In the genomic region with DNA sequence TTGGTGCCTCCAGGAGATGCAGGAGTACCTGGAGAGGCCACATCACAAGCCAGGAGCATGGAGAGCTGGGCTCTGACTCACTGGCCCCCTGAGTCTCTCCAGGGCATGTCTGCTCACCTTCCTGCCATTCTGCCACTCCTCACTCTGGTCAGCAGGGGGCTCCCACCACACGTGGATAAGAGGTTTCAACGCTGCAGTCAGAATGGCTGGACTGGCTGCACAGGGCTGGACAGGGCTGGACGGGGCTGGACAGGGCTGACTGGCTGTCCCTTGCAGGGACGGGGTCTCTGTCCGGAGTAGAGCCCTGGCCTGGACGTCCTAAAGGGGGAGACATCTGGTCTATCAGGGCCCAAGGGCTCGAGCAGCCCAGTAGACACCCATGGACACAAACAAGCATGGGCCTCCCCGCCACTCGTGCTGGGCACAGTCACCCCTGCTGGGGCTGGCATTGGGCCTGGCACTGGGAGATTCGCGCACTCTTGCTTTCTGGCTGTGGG, we compare ENCODE assay signal across 8 cellular contexts. TPM values are rescaled to one million over a fixed set of nuclear protein-coding genes. Genes with fewer than 3 reads are reported as not detected.
DNase-seq lines count a peak whose midpoint lies in the region; ATAC-seq, FAIRE-seq and TF ChIP-seq lines count a peak whose summit lies in the region.

No MANE protein-coding gene starts in this region.

- H4K20me1 ChIP-seq in HepG2 (ENCODE audit: insufficient read depth, low read length) = no peaks in the 10 kb centered on the region

- no peak overlapping the region for H3K27ac ChIP-seq in AG04450 (ENCODE audit: low read depth, low read length)
- no peak overlapping the region for H3K27ac ChIP-seq in coronary artery
- no peak overlapping the region for H3K27ac ChIP-seq in HepG2 (ENCODE audit: extremely low read length, insufficient read depth, low read length)

- intact Hi-C loops in HepG2 (cut with micrococcal nuclease; ENCODE audit: unreplicated experiment) = loop anchor here (1.0 kb wide), 2 partner anchors 113 to 140 kb away; no protein-coding TSS in a partner anchor

- FAIRE-seq in HepG2 (lab: Jason Lieb, UNC) = peak; percentile 87

- TF ChIP-seq EP300 in HepG2 (IDR thresholded peaks at IDR 0.05; ENCODE audit: low read depth in 2 of 2, low read length in 2 of 2) (no peak), HepG2 (CRISPR knock-in tag; IDR thresholded peaks at IDR 0.05; ENCODE audit: borderline replicate concordance) (no peak)

- no peak for TF ChIP-seq POLR2A in HepG2 (IDR thresholded peaks at IDR 0.05; ENCODE audit: insufficient read depth in 1 of 2, low read depth in 2 of 2, low read length in 2 of 2)

- peak; percentile 96 for TF ChIP-seq RAD21 in HepG2 (CRISPR knock-in tag; IDR thresholded peaks at IDR 0.05)

- CTCF ChIA-PET in AG04450 (lab: Charles Lee) = interaction anchor here (0.5 to 5.4 kb wide), 18 partner anchors 17 to 329 kb away, joined by 3 to 154 read pairs (median 4); no protein-coding TSS in a partner anchor
- CTCF ChIA-PET in HepG2 (lab: Yijun Ruan, JAX; ENCODE audit: low intra/inter-chr PET ratio, low total read pairs) = interaction anchor here (0.7 to 3.0 kb wide), 5 partner anchors 14 to 142 kb away, joined by 4 to 45 read pairs (median 6); no protein-coding TSS in a partner anchor

- H3K9me3 ChIP-seq in AG04450 (ENCODE audit: control insufficient read depth, insufficient read depth, low read length) (no peaks in the 10 kb centered on the region), HepG2 (ENCODE audit: low read length) (no peaks in the 10 kb centered on the region)

- POLR2A ChIA-PET in AG04450 (lab: Yijun Ruan, JAX) = no interaction called here
- POLR2A ChIA-PET in HepG2 (lab: Yijun Ruan, JAX) = no interaction called here

- no peaks in the 10 kb centered on the region for H3K79me2 ChIP-seq in HepG2 (ENCODE audit: insufficient read depth, low read length)

- H2AFZ ChIP-seq in HepG2 (ENCODE audit: low read length) = no peak overlapping the region

- 72% methylated on average over 5 of the region's 11 CpGs for WGBS in HepG2 (ENCODE audit: low lambda C conversion rate)

- ATAC-seq in HepG2 (peak; percentile 89), HG03039 (IDR thresholded peaks at IDR 0.05; ENCODE audit: unreplicated experiment) (no peak)

- H3K4me2 ChIP-seq in HepG2 (ENCODE audit: low read depth, low read length) = no peak overlapping the region

- in situ Hi-C loops in GM13977 (cut with MboI; ENCODE audit: low pct_unique_long_range_greater_than_20kb, low sequenced_read_pairs, unreplicated experiment) = no loop called here
- in situ Hi-C loops in HepG2 (cut with HindIII; ENCODE audit: extremely low pct_ligation_motif_present, low pct_unique_long_range_greater_than_20kb) = no loop called here

- no TSS peak for BruUV-seq in HepG2 (replicated peaks; lab: Mats Ljungman, UMichigan)

- peaks cover 18% of the 10 kb centered on the region for H3K4me1 ChIP-seq in HepG2 (ENCODE audit: insufficient read depth, low read length)

- H3K9ac ChIP-seq in HepG2 (ENCODE audit: insufficient read depth, low read depth, low read length) = no peak overlapping the region

- TF ChIP-seq CTCF in AG04450 (IDR thresholded peaks at IDR 0.05; ENCODE audit: low read depth, low read length) (peak; percentile 95), GM13977 (IDR thresholded peaks at IDR 0.05; ENCODE audit: extremely low read depth, insufficient read depth, missing control alignments) (peak; percentile 98), coronary artery (IDR thresholded peaks at IDR 0.05) (peak; percentile 50), HepG2 (CRISPR knock-in tag; IDR thresholded peaks at IDR 0.05) (peak; percentile 99)

- H3K4me3 ChIP-seq in AG04450 (ENCODE audit: low read depth, low read length) (no peak overlapping the region), coronary artery (no peak overlapping the region), HepG2 (replicated peaks in 1 of 3; ENCODE audit: insufficient read depth in 1 of 3, low read depth in 2 of 3, low read length in 3 of 3) (no peak overlapping the region)

- DNase-seq in AG04450 (ENCODE audit: low read depth, low spot score) = peak; percentile 66
- DNase-seq in GM13977 (ENCODE audit: low spot score) = peak; percentile 92
- peak; percentile 57 for DNase-seq in NCI-H345 (lab: John Stamatoyannopoulos, UW)
- DNase-seq in activated CD4-positive, alpha-beta T cell treated with anti-CD3 and anti-CD28 coated beads for 4 hours = peak; percentile 72 to 77
- no peak for DNase-seq in coronary artery (ENCODE audit: low spot score)
- peak; percentile 83 for DNase-seq in HepG2 (ENCODE audit: low spot score)
- peak; percentile 53 to 58 for DNase-seq in stimulated activated CD4-positive, alpha-beta T cell treated with anti-CD3 and anti-CD28 coated beads, Interleukin-4, amount 100 ng/mL, for 48 hours (ENCODE audit: low read depth in 2 of 2)

- no peaks in the 10 kb centered on the region for H3K27me3 ChIP-seq in AG04450 (ENCODE audit: control insufficient read depth, insufficient read depth, low read length)
- H3K27me3 ChIP-seq in HepG2 (ENCODE audit: control insufficient read depth in 1 of 2, insufficient read depth in 2 of 2, low read length in 2 of 2) = peaks cover 7 to 14% of the 10 kb centered on the region in 2 experiments; a peak in 3 of 5 replicates

- H3K36me3 ChIP-seq in HepG2 (replicated peaks in 1 of 2; ENCODE audit: control insufficient read depth in 1 of 2, insufficient read depth in 2 of 2, low read length in 2 of 2) = no peaks in the 10 kb centered on the region

TF ChIP-seq in HepG2, 621 proteins besides CTCF, POLR2A, EP300 and RAD21 (continues in another document):
- TF ChIP-seq FOSL2 (CRISPR knock-in tag; IDR thresholded peaks at IDR 0.05) = peak; percentile 49; the same call in 1 of the 2 replicates
- TF ChIP-seq, protein P1, sequence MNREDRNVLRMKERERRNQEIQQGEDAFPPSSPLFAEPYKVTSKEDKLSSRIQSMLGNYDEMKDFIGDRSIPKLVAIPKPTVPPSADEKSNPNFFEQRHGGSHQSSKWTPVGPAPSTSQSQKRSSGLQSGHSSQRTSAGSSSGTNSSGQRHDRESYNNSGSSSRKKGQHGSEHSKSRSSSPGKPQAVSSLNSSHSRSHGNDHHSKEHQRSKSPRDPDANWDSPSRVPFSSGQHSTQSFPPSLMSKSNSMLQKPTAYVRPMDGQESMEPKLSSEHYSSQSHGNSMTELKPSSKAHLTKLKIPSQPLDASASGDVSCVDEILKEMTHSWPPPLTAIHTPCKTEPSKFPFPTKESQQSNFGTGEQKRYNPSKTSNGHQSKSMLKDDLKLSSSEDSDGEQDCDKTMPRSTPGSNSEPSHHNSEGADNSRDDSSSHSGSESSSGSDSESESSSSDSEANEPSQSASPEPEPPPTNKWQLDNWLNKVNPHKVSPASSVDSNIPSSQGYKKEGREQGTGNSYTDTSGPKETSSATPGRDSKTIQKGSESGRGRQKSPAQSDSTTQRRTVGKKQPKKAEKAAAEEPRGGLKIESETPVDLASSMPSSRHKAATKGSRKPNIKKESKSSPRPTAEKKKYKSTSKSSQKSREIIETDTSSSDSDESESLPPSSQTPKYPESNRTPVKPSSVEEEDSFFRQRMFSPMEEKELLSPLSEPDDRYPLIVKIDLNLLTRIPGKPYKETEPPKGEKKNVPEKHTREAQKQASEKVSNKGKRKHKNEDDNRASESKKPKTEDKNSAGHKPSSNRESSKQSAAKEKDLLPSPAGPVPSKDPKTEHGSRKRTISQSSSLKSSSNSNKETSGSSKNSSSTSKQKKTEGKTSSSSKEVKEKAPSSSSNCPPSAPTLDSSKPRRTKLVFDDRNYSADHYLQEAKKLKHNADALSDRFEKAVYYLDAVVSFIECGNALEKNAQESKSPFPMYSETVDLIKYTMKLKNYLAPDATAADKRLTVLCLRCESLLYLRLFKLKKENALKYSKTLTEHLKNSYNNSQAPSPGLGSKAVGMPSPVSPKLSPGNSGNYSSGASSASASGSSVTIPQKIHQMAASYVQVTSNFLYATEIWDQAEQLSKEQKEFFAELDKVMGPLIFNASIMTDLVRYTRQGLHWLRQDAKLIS (CRISPR knock-in tag; IDR thresholded peaks at IDR 0.05) = no peak
- 0 out of 3 replicates have a peak, but pooled peaks have one; percentile 26 for TF ChIP-seq MXI1 (IDR thresholded peaks at IDR 0.05; ENCODE audit: borderline replicate concordance, low read depth, low read length)
- TF ChIP-seq ZNF350 (CRISPR knock-in tag; IDR thresholded peaks at IDR 0.05; ENCODE audit: borderline replicate concordance, low read depth) = 0 out of 2 replicates have a peak, but pooled peaks have one; percentile 40
- no peak for TF ChIP-seq SCMH1 (CRISPR knock-in tag; IDR thresholded peaks at IDR 0.05; ENCODE audit: borderline replicate concordance)
- 0 out of 2 replicates have a peak, but pooled peaks have one; percentile 12 for TF ChIP-seq SALL1 (CRISPR knock-in tag; IDR thresholded peaks at IDR 0.05)
- 0 out of 2 replicates have a peak, but pooled peaks have one; percentile 24 for TF ChIP-seq MTF2 (CRISPR knock-in tag; IDR thresholded peaks at IDR 0.05; ENCODE audit: borderline replicate concordance)
- no peak for TF ChIP-seq ATM (IDR thresholded peaks at IDR 0.05; ENCODE audit: borderline replicate concordance)
- no peak for TF ChIP-seq ZNF180 (CRISPR knock-in tag; IDR thresholded peaks at IDR 0.05; ENCODE audit: borderline replicate concordance, low read depth)

RNA-seq across cellular contexts. Expression of a gene that starts 34.6 kb away (rescaled TPM):
- polyA plus RNA-seq in AG04450 (2011; rRNA removed) (0.33 and 0.82 TPM in 2 replicates), HepG2 (2011; rRNA removed) (not detected in 2 replicates)
- 0.48 and 3.1 TPM in 2 replicates for polyA minus RNA-seq in AG04450 (2011; rRNA and poly(A)+ RNA removed)
- total RNA-seq in HepG2 (2016; rRNA removed; fragmentation: Illumina TruSeq; extraction: Trizol) = not detected in 2 replicates
- total RNA-seq in HepG2 (2016; cell fraction: cytosol; rRNA removed; fragmentation: Illumina TruSeq; extraction: Trizol; ENCODE audit: low read depth) = not detected in 2 replicates
- total RNA-seq in HepG2 (2016; cell fraction: insoluble cytoplasmic fraction; rRNA removed; fragmentation: Illumina TruSeq; extraction: Trizol) = not detected in 2 replicates
- not detected in 2 replicates for total RNA-seq in HepG2 (2016; cell fraction: membrane; rRNA removed; fragmentation: Illumina TruSeq; extraction: Trizol)
- not detected in 2 replicates for total RNA-seq in HepG2 (2016; cell fraction: nucleus; rRNA removed; fragmentation: Illumina TruSeq; extraction: Trizol)
- polyA plus RNA-seq in HepG2 (2011; cell fraction: cytosol; rRNA removed) = 0.01 and 0.03 TPM in 2 replicates
- 0.05 and 0.11 TPM in 2 replicates for polyA plus RNA-seq in HepG2 (2011; cell fraction: nucleus; rRNA removed)
- not detected in 2 replicates for polyA plus RNA-seq in HepG2 (2012)
- not detected in 2 replicates for polyA plus RNA-seq in HepG2 (2016; cell fraction: cytosol; fragmentation: Illumina TruSeq; extraction: Trizol; ENCODE audit: low read depth)
- not detected in 2 replicates for polyA plus RNA-seq in HepG2 (2016; cell fraction: insoluble cytoplasmic fraction; fragmentation: Illumina TruSeq; extraction: Trizol; ENCODE audit: low read depth)
- polyA plus RNA-seq in HepG2 (2016; cell fraction: membrane; fragmentation: Illumina TruSeq; extraction: Trizol; ENCODE audit: low read depth) = not detected in 2 replicates
- not detected in 2 replicates for polyA plus RNA-seq in HepG2 (2016; cell fraction: nucleus; fragmentation: Illumina TruSeq; extraction: Trizol; ENCODE audit: insufficient read depth, low read depth)
- polyA minus RNA-seq in HepG2 (2011; rRNA and poly(A)+ RNA removed; ENCODE audit: low replicate concordance) = not detected in 2 replicates
- polyA minus RNA-seq in HepG2 (2011; cell fraction: cytosol; rRNA and poly(A)+ RNA removed) = not detected in 2 replicates
- polyA minus RNA-seq in HepG2 (2011; cell fraction: nucleus; rRNA and poly(A)+ RNA removed) = not detected in 2 replicates
